ENCODE assay signal across 23 cellular contexts in genomic region chr10:103725242-103725641, GRCh38.
"Had no signal": no experiment of that assay in that cellular context is flagged by ENCODE, and none has a peak within 500 bp of the region (broad histone marks: within the 10 kb centered on the region; RNA-seq: fewer than 3 reads in every experiment).

No MANE protein-coding gene starts in this region.

- H3K4me1 Mint-ChIP-seq: immature natural killer cell; stimulated activated effector memory CD8-positive, alpha-beta T cell treated with anti-CD3 and anti-CD28 coated beads, Interleukin-12 subunit alpha, Interleukin-12 subunit beta, amount 100 ng/mL, for 72 hours had no signal

- H3K36me3 Mint-ChIP-seq: naive thymus-derived CD8-positive, alpha-beta T cell; stimulated activated effector memory CD8-positive, alpha-beta T cell treated with anti-CD3 and anti-CD28 coated beads, Interleukin-12 subunit alpha, Interleukin-12 subunit beta, amount 100 ng/mL, for 72 hours had no signal

- H3K9me3 ChIP-seq: lower lobe of right lung, neutrophil, psoas muscle, sigmoid colon, stomach, testis, tibial artery, upper lobe of left lung, uterus had no signal

- ATAC-seq: effector memory CD8-positive, alpha-beta T cell; left ventricle myocardium superior; lower lobe of right lung; naive thymus-derived CD8-positive, alpha-beta T cell; psoas muscle; right cardiac atrium; stimulated activated effector memory CD8-positive, alpha-beta T cell treated with anti-CD3 and anti-CD28 coated beads, Interleukin-12 subunit alpha, Interleukin-12 subunit beta, amount 100 ng/mL, for 72 hours had no signal

- FAIRE-seq: endometrium, frontal cortex had no signal

- H3K4me3 ChIP-seq: lower lobe of right lung, psoas muscle, sigmoid colon, stomach, testis, tibial artery, upper lobe of left lung, uterus had no signal

- H3K36me3 ChIP-seq: neutrophil, uterus had no signal

- H3K27me3 ChIP-seq: neutrophil, sigmoid colon, stomach, testis, tibial artery, upper lobe of left lung, uterus had no signal

- H3K4me1 ChIP-seq: lower lobe of right lung, psoas muscle, testis, uterus had no signal

- H3K27me3 Mint-ChIP-seq: effector memory CD8-positive, alpha-beta T cell; naive thymus-derived CD8-positive, alpha-beta T cell had no signal

- H3K9me3 Mint-ChIP-seq: effector memory CD8-positive, alpha-beta T cell; immature natural killer cell; naive thymus-derived CD8-positive, alpha-beta T cell; stimulated activated effector memory CD8-positive, alpha-beta T cell treated with anti-CD3 and anti-CD28 coated beads, Interleukin-12 subunit alpha, Interleukin-12 subunit beta, amount 100 ng/mL, for 72 hours had no signal

- H3K27ac Mint-ChIP-seq: effector memory CD8-positive, alpha-beta T cell; immature natural killer cell; naive thymus-derived CD8-positive, alpha-beta T cell; stimulated activated effector memory CD8-positive, alpha-beta T cell treated with anti-CD3 and anti-CD28 coated beads, Interleukin-12 subunit alpha, Interleukin-12 subunit beta, amount 100 ng/mL, for 72 hours had no signal

- H3K27ac ChIP-seq: lower lobe of right lung, neutrophil, psoas muscle, sigmoid colon, stomach, testis, tibial artery, upper lobe of left lung, uterus had no signal

- H3K4me3 Mint-ChIP-seq: effector memory CD8-positive, alpha-beta T cell; immature natural killer cell; naive thymus-derived CD8-positive, alpha-beta T cell; stimulated activated effector memory CD8-positive, alpha-beta T cell treated with anti-CD3 and anti-CD28 coated beads, Interleukin-12 subunit alpha, Interleukin-12 subunit beta, amount 100 ng/mL, for 72 hours had no signal

- DNase-seq: cortex of kidney; effector memory CD8-positive, alpha-beta T cell; hypothalamus; immature natural killer cell; islet precursor cell; left ventricle myocardium superior; lower lobe of right lung; naive thymus-derived CD8-positive, alpha-beta T cell; sigmoid colon; stimulated activated CD4-positive, alpha-beta T cell treated with anti-CD3 and anti-CD28 coated beads, Interleukin-2, amount 100 ng/mL, for 24 hours; stimulated activated CD4-positive, alpha-beta T cell treated with anti-CD3 and anti-CD28 coated beads, Interleukin-4, amount 100 ng/mL, for 24 hours; stimulated activated naive CD4-positive, alpha-beta T cell treated with Interleukin-2 at 50 U/mL for 16 hours; stomach; testis; tibial artery; upper lobe of left lung; uterus had no signal
